Comparison of ENCODE assay signal across 24 cellular contexts in the genomic region with DNA sequence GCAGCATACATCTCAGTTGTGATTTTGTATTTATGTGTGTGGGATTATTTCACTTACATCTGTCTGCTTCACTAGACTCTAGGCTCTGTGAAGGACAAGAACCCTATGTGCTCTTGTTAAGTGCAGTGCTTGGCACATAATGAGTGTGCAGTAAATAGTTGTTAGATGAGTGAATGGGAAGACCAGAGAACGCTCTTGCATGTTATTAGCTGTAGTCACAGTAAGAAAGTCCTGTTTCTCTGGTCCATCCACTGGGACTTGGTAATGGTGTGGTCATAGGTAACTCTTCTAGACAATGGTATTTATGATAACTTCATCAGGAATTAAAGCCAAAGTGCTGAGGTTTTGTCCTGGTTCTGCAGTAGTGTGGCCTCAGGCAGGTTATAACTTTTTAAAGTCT. TPM values are rescaled to one million over a fixed set of nuclear protein-coding genes. Genes with fewer than 3 reads are reported as not detected.
"Had no signal": no experiment of that assay in that cellular context is flagged by ENCODE, and none has a peak within 500 bp of the region (broad histone marks: within the 10 kb centered on the region; RNA-seq: fewer than 3 reads in every experiment).

No MANE protein-coding gene starts in this region.

- H3K9me3 ChIP-seq: left lung, mucosa of descending colon, ovary, right lobe of liver had no signal

- H3K36me3 ChIP-seq: left lung, ovary, right lobe of liver had no signal

- H3K27me3 ChIP-seq: dorsolateral prefrontal cortex, ovary, right lobe of liver had no signal

- H3K4me1 Mint-ChIP-seq: activated CD4-positive, alpha-beta T cell treated with anti-CD3 and anti-CD28 coated beads, Interleukin-2, amount 10 ng/mL, durations not matched to agents 7 days and 5 days; activated naive CD8-positive, alpha-beta T cell treated with anti-CD3 and anti-CD28 coated beads, Interleukin-2, amount 10 ng/mL, durations not matched to agents 7 days and 5 days; brain; naive B cell; neural crest cell; stimulated activated memory B cell treated with anti-CD40 and anti-IgM and Interleukin-4, amounts not matched to agents 10 μg/mL and 1 μg/mL and 100 μg/mL, for 72 hours had no signal

- H3K4me3 Mint-ChIP-seq: activated CD4-positive, alpha-beta T cell treated with anti-CD3 and anti-CD28 coated beads, Interleukin-2, amount 10 ng/mL, durations not matched to agents 7 days and 5 days; activated CD8-positive, alpha-beta T cell treated with anti-CD3 and anti-CD28 coated beads, Interleukin-2, amount 10 ng/mL, durations not matched to agents 7 days and 5 days; activated naive CD8-positive, alpha-beta T cell treated with anti-CD3 and anti-CD28 coated beads, Interleukin-2, amount 10 ng/mL, durations not matched to agents 7 days and 5 days; activated T-cell treated with anti-CD3 and anti-CD28 coated beads, Interleukin-2, amount 50 U/mL, for 24 hours; brain; naive B cell; neural crest cell; stimulated activated memory B cell treated with anti-CD40 and anti-IgM and Interleukin-4, amounts not matched to agents 10 μg/mL and 1 μg/mL and 100 μg/mL, for 72 hours had no signal

- DNase-seq: activated CD4-positive, alpha-beta T cell treated with anti-CD3 and anti-CD28 coated beads, Interleukin-2, amount 10 ng/mL, durations not matched to agents 7 days and 5 days; activated CD8-positive, alpha-beta T cell treated with anti-CD3 and anti-CD28 coated beads, Interleukin-2, amount 10 ng/mL, durations not matched to agents 7 days and 5 days; activated naive CD4-positive, alpha-beta T cell treated with Interleukin-2 at 50 U/mL for 16 hours; activated naive CD8-positive, alpha-beta T cell treated with anti-CD3 and anti-CD28 coated beads, Interleukin-2, amount 10 ng/mL, durations not matched to agents 7 days and 5 days; activated T-cell treated with anti-CD3 and anti-CD28 coated beads, Interleukin-2, amount 50 U/mL, for 24 hours; central memory CD4-positive, alpha-beta T cell; dorsolateral prefrontal cortex; left lung; mucosa of descending colon; naive B cell; ovary; right lobe of liver; stimulated activated CD4-positive, alpha-beta T cell treated with anti-CD3 and anti-CD28 coated beads, Interleukin-4, amount 100 ng/mL, for 24 hours; T1000 had no signal

- H3K36me3 Mint-ChIP-seq: activated naive CD8-positive, alpha-beta T cell treated with anti-CD3 and anti-CD28 coated beads, Interleukin-2, amount 10 ng/mL, durations not matched to agents 7 days and 5 days; brain; naive B cell; stimulated activated memory B cell treated with anti-CD40 and anti-IgM and Interleukin-4, amounts not matched to agents 10 μg/mL and 1 μg/mL and 100 μg/mL, for 72 hours had no signal

- H3K9me3 Mint-ChIP-seq: activated CD4-positive, alpha-beta T cell treated with anti-CD3 and anti-CD28 coated beads, Interleukin-2, amount 10 ng/mL, durations not matched to agents 7 days and 5 days; activated naive CD8-positive, alpha-beta T cell treated with anti-CD3 and anti-CD28 coated beads, Interleukin-2, amount 10 ng/mL, durations not matched to agents 7 days and 5 days; activated T-cell treated with anti-CD3 and anti-CD28 coated beads, Interleukin-2, amount 50 U/mL, for 24 hours; activated T-helper 2 cell treated with anti-CD3 and anti-CD28 coated beads, Interferon-gamma antibody, Interleukin-2, Interleukin-4, amounts not matched to agents 10 μg/mL and 5 μg/mL and 100 μg/mL, durations not matched to agents 14 hours and 24 hours and 36 hours; neural crest cell; stimulated activated memory B cell treated with anti-CD40 and anti-IgM and Interleukin-4, amounts not matched to agents 10 μg/mL and 1 μg/mL and 100 μg/mL, for 72 hours had no signal

- H3K27ac Mint-ChIP-seq: activated CD4-positive, alpha-beta T cell treated with anti-CD3 and anti-CD28 coated beads, Interleukin-2, amount 10 ng/mL, durations not matched to agents 7 days and 5 days; activated CD8-positive, alpha-beta T cell treated with anti-CD3 and anti-CD28 coated beads, Interleukin-2, amount 10 ng/mL, durations not matched to agents 7 days and 5 days; activated naive CD8-positive, alpha-beta T cell treated with anti-CD3 and anti-CD28 coated beads, Interleukin-2, amount 10 ng/mL, durations not matched to agents 7 days and 5 days; activated T-cell treated with anti-CD3 and anti-CD28 coated beads, Interleukin-2, amount 50 U/mL, for 24 hours; activated T-helper 2 cell treated with anti-CD3 and anti-CD28 coated beads, Interferon-gamma antibody, Interleukin-2, Interleukin-4, amounts not matched to agents 10 μg/mL and 5 μg/mL and 100 μg/mL, durations not matched to agents 14 hours and 24 hours and 36 hours; brain; naive B cell; stimulated activated memory B cell treated with anti-CD40 and anti-IgM and Interleukin-4, amounts not matched to agents 10 μg/mL and 1 μg/mL and 100 μg/mL, for 72 hours had no signal

- H3K4me3 ChIP-seq: dorsolateral prefrontal cortex, left lung, mucosa of descending colon, ovary, right lobe of liver had no signal

- H3K27me3 Mint-ChIP-seq: brain; stimulated activated memory B cell treated with anti-CD40 and anti-IgM and Interleukin-4, amounts not matched to agents 10 μg/mL and 1 μg/mL and 100 μg/mL, for 72 hours had no signal

- H3K27ac ChIP-seq: left lung, ovary had no signal

- ATAC-seq: activated CD8-positive, alpha-beta T cell treated with anti-CD3 and anti-CD28 coated beads, Interleukin-2, amount 10 ng/mL, durations not matched to agents 7 days and 5 days; left lung; mucosa of descending colon; right lobe of liver; stimulated activated memory B cell treated with anti-CD40 and anti-IgM and Interleukin-4, amounts not matched to agents 10 μg/mL and 1 μg/mL and 100 μg/mL, for 72 hours had no signal

- FAIRE-seq: colon, islet of Langerhans had no signal

RNA-seq across cellular contexts. Expression of a gene that starts 1.4 kb away (rescaled TPM):
- total RNA-seq: activated CD4-positive, alpha-beta T cell treated with anti-CD3 and anti-CD28 coated beads, Interleukin-2, amount 10 ng/mL, durations not matched to agents 7 days and 5 days; activated CD8-positive, alpha-beta T cell treated with anti-CD3 and anti-CD28 coated beads, Interleukin-2, amount 10 ng/mL, durations not matched to agents 7 days and 5 days; epithelial cell of proximal tubule; glomerular endothelial cell; neural crest cell; pulmonary artery endothelial cell; T-helper 1 cell treated with Interleukin-12 subunit alpha and Interleukin-12 subunit beta and Interleukin-4 antibody, amounts not matched to agents 30 ng/mL and 1 ng/mL, for 36 hours had no signal
